23 cellular contexts compared by ENCODE assay signal in genomic region chr20:10375191-10375590, GRCh38. TPM values are rescaled to one million over a fixed set of nuclear protein-coding genes. Genes with fewer than 3 reads are reported as not detected.
DNase-seq lines count a peak whose midpoint lies in the region; ATAC-seq, FAIRE-seq and TF ChIP-seq lines count a peak whose summit lies in the region.
"Had no signal": no experiment of that assay in that cellular context is flagged by ENCODE, and none has a peak within 500 bp of the region (broad histone marks: within the 10 kb centered on the region; RNA-seq: fewer than 3 reads in every experiment).

No MANE protein-coding gene starts in this region.

- TF ChIP-seq RAD21 in IMR-90 (IDR thresholded peaks at IDR 0.05; ENCODE audit: low read length): no peak

- intact Hi-C loops in IMR-90 (cut with micrococcal nuclease): no loop called here
- intact Hi-C loops in endothelial cell of umbilical vein (cut with micrococcal nuclease): loop anchor here (5.0 kb wide), 1 partner anchor 298 kb away; no protein-coding TSS in a partner anchor

- H3K4me2 ChIP-seq in IMR-90 (ENCODE audit: low read depth, low read length) (no peak overlapping the region), endothelial cell of umbilical vein (ENCODE audit: insufficient read depth, low read length) (no peak overlapping the region)
- H3K4me2 ChIP-seq: BLaER1 treated with 17β-estradiol and CSF1 and Interleukin-3, amounts not matched to agents 10 nM and 100 nM; GM23338 had no signal

- no peak overlapping the region for H2BK5ac ChIP-seq in IMR-90 (ENCODE audit: low read depth, low read length, poor library complexity, severe bottlenecking)

- no peaks in the 10 kb centered on the region for H3K79me2 ChIP-seq in endothelial cell of umbilical vein (ENCODE audit: control insufficient read depth, insufficient read depth, low read length)

- H3K23ac ChIP-seq in IMR-90 (ENCODE audit: low read depth, low read length): no peak overlapping the region

- peak overlapping the region; percentile 71 for H2BK120ac ChIP-seq in IMR-90 (ENCODE audit: low read depth, low read length)

- H2BK15ac ChIP-seq in IMR-90 (ENCODE audit: low read depth, low read length): peak overlapping the region; percentile 71; the same call in 1 of the 3 replicates

- WGBS in IMR-90 (ENCODE audit: extremely low coverage in 2 of 2, insufficient read length in 1 of 2), 2 experiments: 90% methylated on average over 2 of the region's 2 CpGs; no CpG with 5 or more reads in 1 of the 2 experiments

- H3K9me1 ChIP-seq in IMR-90 (ENCODE audit: insufficient read depth, low read length): peaks cover 8% of the 10 kb centered on the region
- H3K9me1 ChIP-seq in endothelial cell of umbilical vein (replicated peaks; ENCODE audit: control insufficient read depth, extremely low read depth, insufficient read depth, low read length): no peaks in the 10 kb centered on the region

- H3K36me3 ChIP-seq in IMR-90 (ENCODE audit: control insufficient read depth, insufficient read depth, low read length): no peaks in the 10 kb centered on the region
- H3K36me3 ChIP-seq in endothelial cell of umbilical vein (ENCODE audit: control insufficient read depth in 2 of 2, extremely low read depth in 1 of 2, insufficient read depth in 2 of 2, low read length in 2 of 2): no peaks in the 10 kb centered on the region
- H3K36me3 ChIP-seq: BE2C; BLaER1 treated with 17β-estradiol and CSF1 and Interleukin-3, amounts not matched to agents 10 nM and 100 nM had no signal

- H3K27ac ChIP-seq in IMR-90 (ENCODE audit: insufficient read depth, low read length) (no peak overlapping the region), endothelial cell of umbilical vein (ENCODE audit: insufficient read depth, low read depth, low read length) (peak overlapping the region; percentile 15)
- H3K27ac ChIP-seq: BLaER1 treated with 17β-estradiol and CSF1 and Interleukin-3, amounts not matched to agents 10 nM and 100 nM had no signal

- in situ Hi-C loops in IMR-90 (cut with MboI; ENCODE audit: low sequenced_read_pairs): no loop called here
- in situ Hi-C loops in astrocyte of the cerebellum (cut with HindIII; ENCODE audit: low sequenced_read_pairs): no loop called here

- H3K14ac ChIP-seq in IMR-90 (replicated peaks; ENCODE audit: low read depth, low read length): 0 out of 2 replicates have a peak overlapping the region, but pooled peaks have one; percentile 35

- no peak overlapping the region for H2AK9ac ChIP-seq in IMR-90 (replicated peaks; ENCODE audit: low read depth, low read length, poor library complexity)

- H3K27me3 ChIP-seq in IMR-90 (ENCODE audit: control insufficient read depth, insufficient read depth, low read length) (no peaks in the 10 kb centered on the region), endothelial cell of umbilical vein (ENCODE audit: control insufficient read depth in 2 of 2, insufficient read depth in 2 of 2, low read length in 2 of 2) (no peaks in the 10 kb centered on the region)
- H3K27me3 ChIP-seq: BE2C; BLaER1 treated with 17β-estradiol and CSF1 and Interleukin-3, amounts not matched to agents 10 nM and 100 nM had no signal

- H3K4ac ChIP-seq in IMR-90 (ENCODE audit: low read depth, low read length): peak overlapping the region; percentile 59

- no peak overlapping the region for H4K5ac ChIP-seq in IMR-90 (ENCODE audit: low read depth, low read length)

- peak overlapping the region; percentile 65; the same call in 1 of the 2 replicates for H2BK20ac ChIP-seq in IMR-90 (ENCODE audit: low read depth, low read length)

- CTCF ChIA-PET in IMR-90 (lab: Yijun Ruan, JAX) (no interaction called here), endothelial cell of umbilical vein (lab: Charles Lee) (interaction anchor here (1.2 to 1.4 kb wide), 2 partner anchors 35 to 397 kb away, joined by 3 to 4 read pairs; no protein-coding TSS in a partner anchor)

- no TSS peak for BruUV-seq in IMR-90 (replicated peaks; lab: Mats Ljungman, UMichigan)
- BruUV-seq in endothelial cell of umbilical vein (replicated peaks; lab: Mats Ljungman, UMichigan): no TSS peak

- 0 out of 2 replicates have a peak overlapping the region, but pooled peaks have one; percentile 40 for H2AK5ac ChIP-seq in IMR-90 (ENCODE audit: low read depth, low read length)

- ATAC-seq in IMR-90 (ENCODE audit: low read depth): no peak
- ATAC-seq: GM12878, GM23338 had no signal

- H3K4me1 ChIP-seq in IMR-90 (ENCODE audit: control insufficient read depth, insufficient read depth, low read length) (peaks cover 5% of the 10 kb centered on the region), endothelial cell of umbilical vein (ENCODE audit: control insufficient read depth, extremely low read depth, insufficient read depth, low read length) (peaks cover 18% of the 10 kb centered on the region)
- H3K4me1 ChIP-seq: BE2C; BLaER1 treated with 17β-estradiol and CSF1 and Interleukin-3, amounts not matched to agents 10 nM and 100 nM had no signal

- TF ChIP-seq CTCF in IMR-90 (conservative IDR thresholded peaks at IDR 0.05; ENCODE audit: low read depth, low read length) (no peak), astrocyte of the cerebellum (IDR thresholded peaks at IDR 0.05; ENCODE audit: low read depth, low read length, missing control alignments) (no peak), endothelial cell of umbilical vein (IDR thresholded peaks at IDR 0.05; ENCODE audit: extremely low read depth in 1 of 2, insufficient read depth in 1 of 2, low read depth in 1 of 2, low read length in 2 of 2) (no peak)

- no peaks in the 10 kb centered on the region for H3K79me1 ChIP-seq in IMR-90 (ENCODE audit: low read depth in 1 of 2, low read length in 2 of 2)

- H3K9me3 ChIP-seq in IMR-90 (ENCODE audit: control insufficient read depth, insufficient read depth, low read length) (no peaks in the 10 kb centered on the region), endothelial cell of umbilical vein (replicated peaks; ENCODE audit: control insufficient read depth, insufficient read depth, low read length) (no peaks in the 10 kb centered on the region)
- H3K9me3 ChIP-seq: BE2C had no signal

- no peak overlapping the region for H3K56ac ChIP-seq in IMR-90 (ENCODE audit: extremely low read depth, insufficient read depth, low read length)

- H2AFZ ChIP-seq in IMR-90 (replicated peaks; ENCODE audit: low read length, poor library complexity) (no peak overlapping the region), endothelial cell of umbilical vein (ENCODE audit: low read depth, low read length) (no peak overlapping the region)
- H2AFZ ChIP-seq: GM23338 had no signal

- no peak overlapping the region for H3K9ac ChIP-seq in IMR-90 (ENCODE audit: low read depth, low read length)
- H3K9ac ChIP-seq in endothelial cell of umbilical vein (replicated peaks; ENCODE audit: extremely low read depth, insufficient read depth, low read length): no peak overlapping the region
- H3K9ac ChIP-seq: BLaER1 treated with 17β-estradiol and CSF1 and Interleukin-3, amounts not matched to agents 10 nM and 100 nM had no signal

- H4K20me1 ChIP-seq in IMR-90 (ENCODE audit: insufficient read depth, low read length) (no peaks in the 10 kb centered on the region), endothelial cell of umbilical vein (replicated peaks; ENCODE audit: control insufficient read depth, extremely low read depth, insufficient read depth, low read length) (no peaks in the 10 kb centered on the region)
- H4K20me1 ChIP-seq: BLaER1 treated with 17β-estradiol and CSF1 and Interleukin-3, amounts not matched to agents 10 nM and 100 nM had no signal

- DNase-seq in IMR-90: no peak
- DNase-seq in astrocyte of the cerebellum (ENCODE audit: low read depth): peak; percentile 51
- no peak for DNase-seq in endothelial cell of umbilical vein (ENCODE audit: low read depth, low spot score)
- no peak for DNase-seq in HuH-7 (ENCODE audit: low spot score)
- no peak for DNase-seq in activated gamma-delta T cell (lab: John Stamatoyannopoulos, UW)
- no peak for DNase-seq in A172 (ENCODE audit: low spot score)
- DNase-seq: ACHN; AML-193; BE2C; CD4-positive, alpha-beta T cell; CD8-positive, alpha-beta memory T cell; DMS 273 treated with DMSO at 0.1 percent for 48 hours; DMS79; EL; GDM1; H9; HFFc6 had no signal

- no peak overlapping the region for H3K4me3 ChIP-seq in IMR-90 (ENCODE audit: insufficient read depth, low read depth, low read length)
- no peak overlapping the region for H3K4me3 ChIP-seq in astrocyte of the cerebellum (ENCODE audit: low read depth, low read length)
- H3K4me3 ChIP-seq in endothelial cell of umbilical vein (replicated peaks in 1 of 3; ENCODE audit: insufficient read depth in 1 of 3, low read depth in 1 of 3, low read length in 3 of 3): no peak overlapping the region
- H3K4me3 ChIP-seq: BLaER1 treated with 17β-estradiol and CSF1 and Interleukin-3, amounts not matched to agents 10 nM and 100 nM; GM12878; GM23338 had no signal

- H3K18ac ChIP-seq in IMR-90 (ENCODE audit: low read depth, low read length): no peak overlapping the region

- H4K8ac ChIP-seq in IMR-90 (ENCODE audit: low read depth in 2 of 2, low read length in 2 of 2): no peak overlapping the region

- TF ChIP-seq POLR2A in IMR-90 (IDR thresholded peaks at IDR 0.05; ENCODE audit: low read depth, low read length) (no peak), endothelial cell of umbilical vein (IDR thresholded peaks at IDR 0.05; ENCODE audit: low read depth, low read length) (no peak)

- 0 out of 2 replicates have a peak overlapping the region, but pooled peaks have one; percentile 23 for H4K91ac ChIP-seq in IMR-90 (ENCODE audit: insufficient read depth, low read depth, low read length)

- no peak for FAIRE-seq in endothelial cell of umbilical vein (lab: Jason Lieb, UNC)
- FAIRE-seq: A204.1, D721Med, GM12878, GM18507 had no signal

- dilution Hi-C loops in IMR-90 (cut with HindIII; ENCODE audit: low sequenced_read_pairs, unreplicated experiment) (no loop called here), endothelial cell of umbilical vein (cut with MboI; ENCODE audit: extremely low pct_ligation_motif_present, low sequenced_read_pairs) (no loop called here)

- POLR2A ChIA-PET in IMR-90 (lab: Charles Lee; ENCODE audit: unreplicated experiment) (no interaction called here), endothelial cell of umbilical vein (lab: Charles Lee) (no interaction called here)

RNA-seq across cellular contexts. Expression of gene MKKS, which starts 58.8 kb away (rescaled TPM):
- total RNA-seq in IMR-90 (2012; rRNA removed): 7.5 and 8.1 TPM in 2 replicates
- polyA plus RNA-seq in IMR-90 (2012; rRNA removed): 6.0 and 6.9 TPM in 2 replicates
- 1.5 and 1.8 TPM in 2 replicates for polyA plus RNA-seq in IMR-90 (2012; cell fraction: cytosol; rRNA removed)
- polyA plus RNA-seq in IMR-90 (2012; cell fraction: nucleus; rRNA removed; ENCODE audit: low replicate concordance): 0.64 and 5.6 TPM in 2 replicates
- 10.5 and 11.1 TPM in 2 replicates for total RNA-seq in endothelial cell of umbilical vein
- 7.2 and 7.9 TPM in 2 replicates for polyA plus RNA-seq in endothelial cell of umbilical vein
- 10.5 and 11.1 TPM in 2 replicates for polyA plus RNA-seq in endothelial cell of umbilical vein (2011; cell fraction: cytosol; rRNA removed)
- polyA plus RNA-seq in endothelial cell of umbilical vein (2011; cell fraction: nucleus; rRNA removed): 6.9 and 7.4 TPM in 2 replicates
- 8.8 and 9.8 TPM in 2 replicates for polyA plus RNA-seq in endothelial cell of umbilical vein (2012)
- polyA minus RNA-seq in endothelial cell of umbilical vein: 5.8 and 6.3 TPM in 2 replicates
- 2.5 TPM for polyA minus RNA-seq in endothelial cell of umbilical vein (2011; cell fraction: cytosol; rRNA and poly(A)+ RNA removed)
- 4.3 and 7.5 TPM in 2 replicates for polyA minus RNA-seq in endothelial cell of umbilical vein (2011; cell fraction: nucleus; rRNA and poly(A)+ RNA removed)
- 9.8 and 11.2 TPM in 2 replicates for total RNA-seq in A172 (2014; rRNA removed; shearing (Covaris generic))

RNA-seq across cellular contexts. Expression of gene SLX4IP, which starts 59.9 kb away (rescaled TPM):
- total RNA-seq in IMR-90 (2012; rRNA removed): 5.9 and 6.1 TPM in 2 replicates
- polyA plus RNA-seq in IMR-90 (2012; rRNA removed): 0.90 and 1.3 TPM in 2 replicates
- polyA plus RNA-seq in IMR-90 (2012; cell fraction: cytosol; rRNA removed): 0.18 and 0.19 TPM in 2 replicates
- 1.3 and 3.9 TPM in 2 replicates for polyA plus RNA-seq in IMR-90 (2012; cell fraction: nucleus; rRNA removed; ENCODE audit: low replicate concordance)
- 4.1 and 4.5 TPM in 2 replicates for total RNA-seq in endothelial cell of umbilical vein
- 1.7 and 1.9 TPM in 2 replicates for polyA plus RNA-seq in endothelial cell of umbilical vein
- polyA plus RNA-seq in endothelial cell of umbilical vein (2011; cell fraction: cytosol; rRNA removed): 1.3 TPM in 2 replicates
- polyA plus RNA-seq in endothelial cell of umbilical vein (2011; cell fraction: nucleus; rRNA removed): 8.8 and 8.9 TPM in 2 replicates
- 1.5 and 1.9 TPM in 2 replicates for polyA plus RNA-seq in endothelial cell of umbilical vein (2012)
- polyA minus RNA-seq in endothelial cell of umbilical vein: 6.3 and 6.4 TPM in 2 replicates
- polyA minus RNA-seq in endothelial cell of umbilical vein (2011; cell fraction: cytosol; rRNA and poly(A)+ RNA removed): 3.6 TPM
- polyA minus RNA-seq in endothelial cell of umbilical vein (2011; cell fraction: nucleus; rRNA and poly(A)+ RNA removed): 8.2 and 11.6 TPM in 2 replicates
- 5.7 and 5.9 TPM in 2 replicates for total RNA-seq in A172 (2014; rRNA removed; shearing (Covaris generic))
